Comparison of ENCODE assay signal across 1 cellular context in the genomic region with DNA sequence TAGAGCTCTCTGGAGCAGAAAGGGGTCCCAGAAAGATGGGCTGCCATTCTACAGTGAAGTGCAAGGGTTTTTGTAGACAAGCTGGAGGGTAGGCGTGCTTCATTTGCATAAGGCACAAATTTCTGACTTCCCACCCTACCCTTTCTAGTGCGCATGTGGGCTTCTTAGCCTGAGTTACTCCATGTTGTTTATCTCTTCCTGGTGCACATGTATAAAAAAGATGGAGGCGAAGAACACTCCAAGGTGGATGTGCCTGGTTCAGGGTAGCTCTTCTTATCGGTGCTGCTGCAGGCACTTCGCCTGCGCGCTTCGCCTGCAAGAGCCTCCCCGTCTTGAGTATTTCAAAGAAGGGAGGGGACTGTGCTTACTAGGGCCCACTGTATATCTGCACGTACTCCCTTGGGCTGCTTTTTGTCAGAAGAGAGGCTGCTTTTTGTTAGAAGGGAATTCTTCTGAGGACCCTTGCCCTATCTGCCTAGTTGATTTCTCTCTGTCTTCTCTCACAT.
A peak's percentile ranks its signal among the peaks of the same experiment; 100 is the strongest.
TF ChIP-seq lines count a peak whose summit lies in the region.

No MANE protein-coding gene starts in this region.

TF ChIP-seq in K562, 482 proteins besides CTCF, POLR2A, EP300 and RAD21 (continued from another document and continues in another):
- TF ChIP-seq, protein P1, sequence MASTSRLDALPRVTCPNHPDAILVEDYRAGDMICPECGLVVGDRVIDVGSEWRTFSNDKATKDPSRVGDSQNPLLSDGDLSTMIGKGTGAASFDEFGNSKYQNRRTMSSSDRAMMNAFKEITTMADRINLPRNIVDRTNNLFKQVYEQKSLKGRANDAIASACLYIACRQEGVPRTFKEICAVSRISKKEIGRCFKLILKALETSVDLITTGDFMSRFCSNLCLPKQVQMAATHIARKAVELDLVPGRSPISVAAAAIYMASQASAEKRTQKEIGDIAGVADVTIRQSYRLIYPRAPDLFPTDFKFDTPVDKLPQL (IDR thresholded peaks at IDR 0.05; ENCODE audit: extremely low read depth, insufficient read length), result no peak
- no peak for TF ChIP-seq PHF21A (IDR thresholded peaks at IDR 0.05; ENCODE audit: borderline replicate concordance, low read depth)
- peak; percentile 33; the same call in 1 of the 2 replicates for TF ChIP-seq KLF1 (tag; IDR thresholded peaks at IDR 0.05)
- TF ChIP-seq TEAD2 (tag; IDR thresholded peaks at IDR 0.05), result peak; percentile 99
- TF ChIP-seq, protein P2, sequence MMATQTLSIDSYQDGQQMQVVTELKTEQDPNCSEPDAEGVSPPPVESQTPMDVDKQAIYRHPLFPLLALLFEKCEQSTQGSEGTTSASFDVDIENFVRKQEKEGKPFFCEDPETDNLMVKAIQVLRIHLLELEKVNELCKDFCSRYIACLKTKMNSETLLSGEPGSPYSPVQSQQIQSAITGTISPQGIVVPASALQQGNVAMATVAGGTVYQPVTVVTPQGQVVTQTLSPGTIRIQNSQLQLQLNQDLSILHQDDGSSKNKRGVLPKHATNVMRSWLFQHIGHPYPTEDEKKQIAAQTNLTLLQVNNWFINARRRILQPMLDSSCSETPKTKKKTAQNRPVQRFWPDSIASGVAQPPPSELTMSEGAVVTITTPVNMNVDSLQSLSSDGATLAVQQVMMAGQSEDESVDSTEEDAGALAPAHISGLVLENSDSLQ (IDR thresholded peaks at IDR 0.05), result no peak; the same call in 1 of the 2 replicates
- TF ChIP-seq, protein P3, sequence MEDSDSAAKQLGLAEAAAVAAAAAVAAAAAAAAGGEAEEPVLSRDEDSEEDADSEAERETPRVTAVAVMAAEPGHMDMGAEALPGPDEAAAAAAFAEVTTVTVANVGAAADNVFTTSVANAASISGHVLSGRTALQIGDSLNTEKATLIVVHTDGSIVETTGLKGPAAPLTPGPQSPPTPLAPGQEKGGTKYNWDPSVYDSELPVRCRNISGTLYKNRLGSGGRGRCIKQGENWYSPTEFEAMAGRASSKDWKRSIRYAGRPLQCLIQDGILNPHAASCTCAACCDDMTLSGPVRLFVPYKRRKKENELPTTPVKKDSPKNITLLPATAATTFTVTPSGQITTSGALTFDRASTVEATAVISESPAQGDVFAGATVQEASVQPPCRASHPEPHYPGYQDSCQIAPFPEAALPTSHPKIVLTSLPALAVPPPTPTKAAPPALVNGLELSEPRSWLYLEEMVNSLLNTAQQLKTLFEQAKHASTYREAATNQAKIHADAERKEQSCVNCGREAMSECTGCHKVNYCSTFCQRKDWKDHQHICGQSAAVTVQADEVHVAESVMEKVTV (CRISPR knock-in tag; IDR thresholded peaks at IDR 0.05), result peak; percentile 92
- peak; percentile 98 for TF ChIP-seq ZFP1 (CRISPR knock-in tag; IDR thresholded peaks at IDR 0.05)
- TF ChIP-seq PTRF (tag; IDR thresholded peaks at IDR 0.05), result peak; percentile 99
- TF ChIP-seq HNRNPUL1 (IDR thresholded peaks at IDR 0.05; ENCODE audit: low read length), result no peak
- 0 out of 2 replicates have a peak, but pooled peaks have one; percentile 89 for TF ChIP-seq CHCHD3 (CRISPR knock-in tag; IDR thresholded peaks at IDR 0.05)
- TF ChIP-seq SRF (CRISPR knock-in tag; IDR thresholded peaks at IDR 0.05), result peak in 1 of 2 experiments; percentile 91; a peak in 2 of 4 replicates
- TF ChIP-seq ZNF175 (CRISPR knock-in tag; IDR thresholded peaks at IDR 0.05; ENCODE audit: low read depth), result peak; percentile 99
- no peak for TF ChIP-seq XRCC3 (IDR thresholded peaks at IDR 0.05)
- TF ChIP-seq, protein P4, sequence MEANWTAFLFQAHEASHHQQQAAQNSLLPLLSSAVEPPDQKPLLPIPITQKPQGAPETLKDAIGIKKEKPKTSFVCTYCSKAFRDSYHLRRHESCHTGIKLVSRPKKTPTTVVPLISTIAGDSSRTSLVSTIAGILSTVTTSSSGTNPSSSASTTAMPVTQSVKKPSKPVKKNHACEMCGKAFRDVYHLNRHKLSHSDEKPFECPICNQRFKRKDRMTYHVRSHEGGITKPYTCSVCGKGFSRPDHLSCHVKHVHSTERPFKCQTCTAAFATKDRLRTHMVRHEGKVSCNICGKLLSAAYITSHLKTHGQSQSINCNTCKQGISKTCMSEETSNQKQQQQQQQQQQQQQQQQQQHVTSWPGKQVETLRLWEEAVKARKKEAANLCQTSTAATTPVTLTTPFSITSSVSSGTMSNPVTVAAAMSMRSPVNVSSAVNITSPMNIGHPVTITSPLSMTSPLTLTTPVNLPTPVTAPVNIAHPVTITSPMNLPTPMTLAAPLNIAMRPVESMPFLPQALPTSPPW (CRISPR knock-in tag; IDR thresholded peaks at IDR 0.05), result peak; percentile 85
- TF ChIP-seq SREBF1 (IDR thresholded peaks at IDR 0.05; ENCODE audit: borderline replicate concordance, low read depth, low read length), result no peak
- TF ChIP-seq, protein P5, sequence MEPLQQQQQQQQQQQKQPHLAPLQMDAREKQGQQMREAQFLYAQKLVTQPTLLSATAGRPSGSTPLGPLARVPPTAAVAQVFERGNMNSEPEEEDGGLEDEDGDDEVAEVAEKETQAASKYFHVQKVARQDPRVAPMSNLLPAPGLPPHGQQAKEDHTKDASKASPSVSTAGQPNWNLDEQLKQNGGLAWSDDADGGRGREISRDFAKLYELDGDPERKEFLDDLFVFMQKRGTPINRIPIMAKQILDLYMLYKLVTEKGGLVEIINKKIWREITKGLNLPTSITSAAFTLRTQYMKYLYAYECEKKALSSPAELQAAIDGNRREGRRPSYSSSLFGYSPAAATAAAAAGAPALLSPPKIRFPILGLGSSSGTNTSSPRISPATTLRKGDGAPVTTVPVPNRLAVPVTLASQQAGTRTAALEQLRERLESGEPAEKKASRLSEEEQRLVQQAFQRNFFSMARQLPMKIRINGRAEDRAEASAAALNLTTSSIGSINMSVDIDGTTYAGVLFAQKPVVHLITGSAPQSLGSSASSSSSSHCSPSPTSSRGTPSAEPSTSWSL (CRISPR knock-in tag; IDR thresholded peaks at IDR 0.05; ENCODE audit: borderline replicate concordance), result peak; percentile 99
- TF ChIP-seq, protein P6, sequence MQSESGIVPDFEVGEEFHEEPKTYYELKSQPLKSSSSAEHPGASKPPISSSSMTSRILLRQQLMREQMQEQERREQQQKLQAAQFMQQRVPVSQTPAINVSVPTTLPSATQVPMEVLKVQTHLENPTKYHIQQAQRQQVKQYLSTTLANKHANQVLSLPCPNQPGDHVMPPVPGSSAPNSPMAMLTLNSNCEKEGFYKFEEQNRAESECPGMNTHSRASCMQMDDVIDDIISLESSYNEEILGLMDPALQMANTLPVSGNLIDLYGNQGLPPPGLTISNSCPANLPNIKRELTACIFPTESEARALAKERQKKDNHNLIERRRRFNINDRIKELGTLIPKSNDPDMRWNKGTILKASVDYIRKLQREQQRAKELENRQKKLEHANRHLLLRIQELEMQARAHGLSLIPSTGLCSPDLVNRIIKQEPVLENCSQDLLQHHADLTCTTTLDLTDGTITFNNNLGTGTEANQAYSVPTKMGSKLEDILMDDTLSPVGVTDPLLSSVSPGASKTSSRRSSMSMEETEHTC (IDR thresholded peaks at IDR 0.05), result no peak
- peak; percentile 98 for TF ChIP-seq GATAD2A (IDR thresholded peaks at IDR 0.05)
- TF ChIP-seq EP400 (IDR thresholded peaks at IDR 0.05), result no peak
- peak; percentile 65; the same call in 1 of the 2 replicates for TF ChIP-seq MTA3 (IDR thresholded peaks at IDR 0.05; ENCODE audit: borderline replicate concordance)
- TF ChIP-seq RHOXF2B (CRISPR knock-in tag; conservative IDR thresholded peaks at IDR 0.05), result peak; percentile 98
- TF ChIP-seq, protein P7, sequence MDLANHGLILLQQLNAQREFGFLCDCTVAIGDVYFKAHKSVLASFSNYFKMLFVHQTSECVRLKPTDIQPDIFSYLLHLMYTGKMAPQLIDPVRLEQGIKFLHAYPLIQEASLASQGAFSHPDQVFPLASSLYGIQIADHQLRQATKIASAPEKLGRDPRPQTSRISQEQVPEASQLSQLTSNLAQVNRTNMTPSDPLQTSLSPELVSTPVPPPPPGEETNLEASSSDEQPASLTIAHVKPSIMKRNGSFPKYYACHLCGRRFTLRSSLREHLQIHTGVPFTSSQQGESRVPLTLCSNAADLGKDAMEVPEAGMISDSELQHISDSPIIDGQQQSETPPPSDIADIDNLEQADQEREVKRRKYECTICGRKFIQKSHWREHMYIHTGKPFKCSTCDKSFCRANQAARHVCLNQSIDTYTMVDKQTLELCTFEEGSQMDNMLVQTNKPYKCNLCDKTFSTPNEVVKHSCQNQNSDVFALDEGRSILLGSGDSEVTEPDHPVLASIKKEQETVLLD (IDR thresholded peaks at IDR 0.05), result peak; percentile 85
- no peak for TF ChIP-seq SMARCA5 (IDR thresholded peaks at IDR 0.05)
- TF ChIP-seq ZNF717 (CRISPR knock-in tag; IDR thresholded peaks at IDR 0.05), result peak; percentile 95
- peak; percentile 70 for TF ChIP-seq ZNF507 (tag; conservative IDR thresholded peaks at IDR 0.05)
- TF ChIP-seq ZKSCAN1 (IDR thresholded peaks at IDR 0.05; ENCODE audit: low read depth, low read length), result peak; percentile 46; the same call in 1 of the 2 replicates
- TF ChIP-seq MTA2 (IDR thresholded peaks at IDR 0.05; ENCODE audit: low read depth), result peak; percentile 40
- no peak for TF ChIP-seq SMAD2 (IDR thresholded peaks at IDR 0.05; ENCODE audit: low read depth, low read length)
- peak; percentile 65 for TF ChIP-seq FOSL1 (tag; conservative IDR thresholded peaks at IDR 0.05)
- TF ChIP-seq KLF10 (CRISPR knock-in tag; IDR thresholded peaks at IDR 0.05), result peak; percentile 96
- peak in 1 of 2 experiments; percentile 99; a peak in 2 of 4 replicates for TF ChIP-seq TEAD1 (CRISPR knock-in tag; IDR thresholded peaks at IDR 0.05)
- TF ChIP-seq CXXC5 (CRISPR knock-in tag; IDR thresholded peaks at IDR 0.05), result peak; percentile 100
- no peak for TF ChIP-seq MXI1 (IDR thresholded peaks at IDR 0.05; ENCODE audit: low read depth, low read length)
- no peak for TF ChIP-seq ASH1L (IDR thresholded peaks at IDR 0.05; ENCODE audit: borderline replicate concordance, low read depth, partially characterized antibody)
- TF ChIP-seq, protein P8, sequence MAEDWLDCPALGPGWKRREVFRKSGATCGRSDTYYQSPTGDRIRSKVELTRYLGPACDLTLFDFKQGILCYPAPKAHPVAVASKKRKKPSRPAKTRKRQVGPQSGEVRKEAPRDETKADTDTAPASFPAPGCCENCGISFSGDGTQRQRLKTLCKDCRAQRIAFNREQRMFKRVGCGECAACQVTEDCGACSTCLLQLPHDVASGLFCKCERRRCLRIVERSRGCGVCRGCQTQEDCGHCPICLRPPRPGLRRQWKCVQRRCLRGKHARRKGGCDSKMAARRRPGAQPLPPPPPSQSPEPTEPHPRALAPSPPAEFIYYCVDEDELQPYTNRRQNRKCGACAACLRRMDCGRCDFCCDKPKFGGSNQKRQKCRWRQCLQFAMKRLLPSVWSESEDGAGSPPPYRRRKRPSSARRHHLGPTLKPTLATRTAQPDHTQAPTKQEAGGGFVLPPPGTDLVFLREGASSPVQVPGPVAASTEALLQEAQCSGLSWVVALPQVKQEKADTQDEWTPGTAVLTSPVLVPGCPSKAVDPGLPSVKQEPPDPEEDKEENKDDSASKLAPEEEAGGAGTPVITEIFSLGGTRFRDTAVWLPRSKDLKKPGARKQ (CRISPR knock-in tag; IDR thresholded peaks at IDR 0.05), result peak; percentile 100
- TF ChIP-seq, protein P9, sequence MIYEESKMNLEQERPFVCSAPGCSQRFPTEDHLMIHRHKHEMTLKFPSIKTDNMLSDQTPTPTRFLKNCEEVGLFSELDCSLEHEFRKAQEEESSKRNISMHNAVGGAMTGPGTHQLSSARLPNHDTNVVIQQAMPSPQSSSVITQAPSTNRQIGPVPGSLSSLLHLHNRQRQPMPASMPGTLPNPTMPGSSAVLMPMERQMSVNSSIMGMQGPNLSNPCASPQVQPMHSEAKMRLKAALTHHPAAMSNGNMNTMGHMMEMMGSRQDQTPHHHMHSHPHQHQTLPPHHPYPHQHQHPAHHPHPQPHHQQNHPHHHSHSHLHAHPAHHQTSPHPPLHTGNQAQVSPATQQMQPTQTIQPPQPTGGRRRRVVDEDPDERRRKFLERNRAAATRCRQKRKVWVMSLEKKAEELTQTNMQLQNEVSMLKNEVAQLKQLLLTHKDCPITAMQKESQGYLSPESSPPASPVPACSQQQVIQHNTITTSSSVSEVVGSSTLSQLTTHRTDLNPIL (CRISPR knock-in tag; IDR thresholded peaks at IDR 0.05), result peak; percentile 92
- TF ChIP-seq CC2D1A (IDR thresholded peaks at IDR 0.05), result peak; percentile 40; the same call in 1 of the 2 replicates
- TF ChIP-seq SMAD1 (IDR thresholded peaks at IDR 0.05; ENCODE audit: low read depth, low read length, partially characterized antibody), result no peak
- TF ChIP-seq NCOA2 (IDR thresholded peaks at IDR 0.05; ENCODE audit: partially characterized antibody in 2 of 2), result no peak
- peak; percentile 96 for TF ChIP-seq PYGO2 (tag; IDR thresholded peaks at IDR 0.05)
- peak; percentile 90 for TF ChIP-seq GABPB2 (CRISPR knock-in tag; conservative IDR thresholded peaks at IDR 0.05)
- peak; percentile 14 to 72; a peak in 2 of 4 replicates for TF ChIP-seq HDAC1 (IDR thresholded peaks at IDR 0.05)
- TF ChIP-seq ZNF551 (CRISPR knock-in tag; IDR thresholded peaks at IDR 0.05), result peak; percentile 86
- TF ChIP-seq KDM2B (CRISPR knock-in tag; IDR thresholded peaks at IDR 0.05), result peak; percentile 98
- TF ChIP-seq ZNF830 (CRISPR knock-in tag; IDR thresholded peaks at IDR 0.05), result 0 out of 2 replicates have a peak, but pooled peaks have one; percentile 87
- TF ChIP-seq SMAD3 (CRISPR knock-in tag; conservative IDR thresholded peaks at IDR 0.05), result peak; percentile 99
- TF ChIP-seq ZNF232 (CRISPR knock-in tag; IDR thresholded peaks at IDR 0.05), result no peak
- TF ChIP-seq ZNF644 (tag; IDR thresholded peaks at IDR 0.05; ENCODE audit: low read depth), result peak; percentile 100
- no peak for TF ChIP-seq ATF1 (CRISPR knock-in tag; IDR thresholded peaks at IDR 0.05)
- peak; percentile 84 for TF ChIP-seq ATF1 (tag; IDR thresholded peaks at IDR 0.05)
- no peak for TF ChIP-seq NONO (IDR thresholded peaks at IDR 0.05; ENCODE audit: low read depth in 2 of 2, low read length in 1 of 2)
- no peak for TF ChIP-seq STAG1 (CRISPR knock-in tag; IDR thresholded peaks at IDR 0.05; ENCODE audit: borderline replicate concordance)
- TF ChIP-seq JUNB (CRISPR knock-in tag; conservative IDR thresholded peaks at IDR 0.05), result peak; percentile 88
- no peak for TF ChIP-seq NFATC3 (IDR thresholded peaks at IDR 0.05)
- TF ChIP-seq ZNF212 (CRISPR knock-in tag; IDR thresholded peaks at IDR 0.05), result peak; percentile 98
- TF ChIP-seq, protein P10, sequence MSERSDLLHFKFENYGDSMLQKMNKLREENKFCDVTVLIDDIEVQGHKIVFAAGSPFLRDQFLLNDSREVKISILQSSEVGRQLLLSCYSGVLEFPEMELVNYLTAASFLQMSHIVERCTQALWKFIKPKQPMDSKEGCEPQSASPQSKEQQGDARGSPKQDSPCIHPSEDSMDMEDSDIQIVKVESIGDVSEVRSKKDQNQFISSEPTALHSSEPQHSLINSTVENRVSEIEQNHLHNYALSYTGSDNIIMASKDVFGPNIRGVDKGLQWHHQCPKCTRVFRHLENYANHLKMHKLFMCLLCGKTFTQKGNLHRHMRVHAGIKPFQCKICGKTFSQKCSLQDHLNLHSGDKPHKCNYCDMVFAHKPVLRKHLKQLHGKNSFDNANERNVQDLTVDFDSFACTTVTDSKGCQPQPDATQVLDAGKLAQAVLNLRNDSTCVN (CRISPR knock-in tag; IDR thresholded peaks at IDR 0.05), result peak; percentile 96; the same call in 1 of the 2 replicates
- TF ChIP-seq MAZ (CRISPR knock-in tag; conservative IDR thresholded peaks at IDR 0.05 in 1 of 2, IDR thresholded peaks at IDR 0.05 in 1 of 2), result peak; percentile 31 to 99; a peak in 2 of 4 replicates
